In genomic region chr3:133491481-133492059, GRCh38 we compare ENCODE assay signal across 9 cellular contexts.
DNase-seq lines count a peak whose midpoint lies in the region; ATAC-seq and TF ChIP-seq lines count a peak whose summit lies in the region.
"Had no signal": no experiment of that assay in that cellular context is flagged by ENCODE, and none has a peak within 500 bp of the region (broad histone marks: within the 10 kb centered on the region; RNA-seq: fewer than 3 reads in every experiment).

No MANE protein-coding gene starts in this region.

- no peak for TF ChIP-seq POLR2A in adrenal gland (IDR thresholded peaks at IDR 0.05)

- H3K4me3 Mint-ChIP-seq in T-helper 2 cell treated with Interferon-gamma antibody and Interleukin-4, amounts not matched to agents 5 μg/mL and 100 μg/mL, for 36 hours: peak overlapping the region; percentile 77
- H3K4me3 Mint-ChIP-seq in neural crest cell: no peak overlapping the region

- TF ChIP-seq CTCF in neural crest cell (conservative IDR thresholded peaks at IDR 0.05): no peak
- TF ChIP-seq CTCF in adrenal gland (IDR thresholded peaks at IDR 0.05): no peak

- WGBS in adrenal gland, 4 donors: 84 to 93% (median 93%) methylated on average over 1 to 3 of the region's 3 CpGs

- ATAC-seq in GM21786 (IDR thresholded peaks at IDR 0.05; ENCODE audit: unreplicated experiment): peak; percentile 8
- ATAC-seq in HG03565 (IDR thresholded peaks at IDR 0.05; ENCODE audit: unreplicated experiment): peak; percentile 22

- intact Hi-C loops in adrenal gland (cut with DNase I): no loop called here

- no peak for DNase-seq in T-helper 2 cell treated with Interferon-gamma antibody and Interleukin-4, amounts not matched to agents 5 μg/mL and 100 μg/mL, for 36 hours (ENCODE audit: low spot score)
- DNase-seq in T-helper 2 cell (no peak), neural crest cell (ENCODE audit: low read depth, low spot score) (no peak), NCI-H82 treated with DMSO at 0.1 percent for 48 hours (lab: John Stamatoyannopoulos, UW; ENCODE audit: unreplicated experiment) (no peak), NCI-H146 treated with DMSO at 0.1 percent for 48 hours (lab: John Stamatoyannopoulos, UW; ENCODE audit: unreplicated experiment) (no peak), adrenal gland (no peak)
- DNase-seq: 8988T had no signal

- peaks cover 8% of the 10 kb centered on the region for H3K36me3 Mint-ChIP-seq in T-helper 2 cell treated with Interferon-gamma antibody and Interleukin-4, amounts not matched to agents 5 μg/mL and 100 μg/mL, for 36 hours (ENCODE audit: low read depth)
- peaks cover 3% of the 10 kb centered on the region for H3K36me3 Mint-ChIP-seq in neural crest cell (ENCODE audit: low read depth)

- H3K4me1 ChIP-seq in adrenal gland (replicated peaks in 1 of 2): peaks cover 0 to 5% of the 10 kb centered on the region in 2 donors

- no peaks in the 10 kb centered on the region for H3K9me3 ChIP-seq in adrenal gland (replicated peaks in 1 of 3)

- H3K27me3 ChIP-seq in adrenal gland: no peaks in the 10 kb centered on the region

- peaks cover 3% of the 10 kb centered on the region for H3K9me3 Mint-ChIP-seq in T-helper 2 cell treated with Interferon-gamma antibody and Interleukin-4, amounts not matched to agents 5 μg/mL and 100 μg/mL, for 36 hours
- peaks cover 3% of the 10 kb centered on the region for H3K9me3 Mint-ChIP-seq in neural crest cell

- peak overlapping the region; percentile 88 for H3K27ac Mint-ChIP-seq in T-helper 2 cell treated with Interferon-gamma antibody and Interleukin-4, amounts not matched to agents 5 μg/mL and 100 μg/mL, for 36 hours
- H3K27ac Mint-ChIP-seq in neural crest cell (ENCODE audit: unreplicated experiment): peak overlapping the region; percentile 75

- peaks cover 55% of the 10 kb centered on the region for H3K4me1 Mint-ChIP-seq in T-helper 2 cell treated with Interferon-gamma antibody and Interleukin-4, amounts not matched to agents 5 μg/mL and 100 μg/mL, for 36 hours (ENCODE audit: low read depth)
- no peaks in the 10 kb centered on the region for H3K4me1 Mint-ChIP-seq in neural crest cell

- H3K27ac ChIP-seq in adrenal gland: no peak overlapping the region

- H3K27me3 Mint-ChIP-seq in T-helper 2 cell treated with Interferon-gamma antibody and Interleukin-4, amounts not matched to agents 5 μg/mL and 100 μg/mL, for 36 hours (ENCODE audit: low read depth): no peaks in the 10 kb centered on the region
- H3K27me3 Mint-ChIP-seq in neural crest cell (ENCODE audit: low read depth): no peaks in the 10 kb centered on the region

- no peaks in the 10 kb centered on the region for H3K36me3 ChIP-seq in adrenal gland (replicated peaks in 1 of 2)

- H3K4me3 ChIP-seq in adrenal gland: no peak overlapping the region
